19 cellular contexts compared by ENCODE assay signal in the genomic region with DNA sequence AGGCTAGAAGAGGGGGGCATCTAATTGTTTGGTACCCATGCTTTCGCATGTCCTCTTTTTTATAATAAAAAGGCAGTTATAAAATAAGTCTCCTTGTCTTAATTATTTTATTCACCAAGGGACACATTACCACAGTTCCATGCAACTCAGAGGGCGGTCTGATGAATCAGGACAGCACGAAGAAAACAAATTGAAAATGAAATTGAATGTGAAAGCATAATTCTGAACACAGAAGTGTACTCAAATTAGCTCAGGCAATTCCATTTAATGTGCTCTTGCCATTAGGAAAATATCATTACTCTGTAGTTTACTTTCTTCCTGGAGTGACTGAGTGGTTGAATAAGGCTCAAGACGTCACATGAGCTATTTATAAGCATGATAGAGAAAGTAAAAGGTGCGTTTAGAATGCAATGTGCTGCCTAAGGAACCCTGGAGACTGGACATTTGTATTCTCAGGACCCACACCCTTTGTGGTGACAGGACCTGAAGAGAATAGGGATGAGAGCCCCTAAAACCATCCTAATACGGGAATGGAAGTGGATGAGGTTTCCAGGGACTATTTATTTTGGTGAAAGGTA. TPM values are rescaled to one million over a fixed set of nuclear protein-coding genes. Genes with fewer than 3 reads are reported as not detected.
A peak's percentile ranks its signal among the peaks of the same experiment; 100 is the strongest.
DNase-seq lines count a peak whose midpoint lies in the region; ATAC-seq, FAIRE-seq and TF ChIP-seq lines count a peak whose summit lies in the region.
"Had no signal": no experiment of that assay in that cellular context is flagged by ENCODE, and none has a peak within 500 bp of the region (broad histone marks: within the 10 kb centered on the region; RNA-seq: fewer than 3 reads in every experiment).

No MANE protein-coding gene starts in this region.

- no peak for TF ChIP-seq CTCF in GM06990 (IDR thresholded peaks at IDR 0.05; ENCODE audit: insufficient read depth, low read length, poor library complexity, severe bottlenecking)
- TF ChIP-seq CTCF in GM12878 (IDR thresholded peaks at IDR 0.05 in 2 of 3, conservative IDR thresholded peaks at IDR 0.05 in 1 of 3; ENCODE audit: control insufficient read depth in 2 of 3, extremely low read depth in 1 of 3, insufficient read depth in 1 of 3, low read depth in 3 of 3, low read length in 3 of 3) = no peak

- no peaks in the 10 kb centered on the region for H3K27me3 ChIP-seq in GM06990 (replicated peaks; ENCODE audit: control insufficient read depth, insufficient read depth, low read length)
- no peaks in the 10 kb centered on the region for H3K27me3 ChIP-seq in GM12878 (replicated peaks in 1 of 2; ENCODE audit: control insufficient read depth in 2 of 2, insufficient read depth in 2 of 2, low read length in 1 of 2)
- H3K27me3 ChIP-seq in CD8-positive, alpha-beta memory T cell (ENCODE audit: insufficient read depth, low read length, poor library complexity, severe bottlenecking) = no peaks in the 10 kb centered on the region
- H3K27me3 ChIP-seq: right atrium auricular region had no signal

- H3K27ac Mint-ChIP-seq in CD8-positive, alpha-beta memory T cell = no peak overlapping the region
- H3K27ac Mint-ChIP-seq: activated T-cell treated with anti-CD3 and anti-CD28 coated beads, Interleukin-2, amount 50 U/mL, for 24 hours had no signal

- no peak for FAIRE-seq in GM12878 (lab: Jason Lieb, UNC)

- H3K4me3 ChIP-seq in GM06990 (replicated peaks; ENCODE audit: low read depth, low read length) (peak overlapping the region; percentile 32), GM12878 (0 out of 2 replicates have a peak overlapping the region, but pooled peaks have one; percentile 6)
- no peak overlapping the region for H3K4me3 ChIP-seq in CD8-positive, alpha-beta memory T cell (ENCODE audit: low read length)
- H3K4me3 ChIP-seq: right atrium auricular region had no signal

- BruUV-seq in GM12878 (replicated peaks; lab: Mats Ljungman, UMichigan) = no TSS peak

- H3K4me2 ChIP-seq in GM12878 (ENCODE audit: control insufficient read depth, insufficient read depth) = peak overlapping the region; percentile 77

- peaks cover 0 to 5% of the 10 kb centered on the region in 2 donors for H3K27me3 Mint-ChIP-seq in CD8-positive, alpha-beta memory T cell
- H3K27me3 Mint-ChIP-seq: brain had no signal

- intact Hi-C loops in GM12878 (cut with micrococcal nuclease; ENCODE audit: unreplicated experiment) = no loop called here

- no peak overlapping the region for H3K9ac ChIP-seq in GM12878 (ENCODE audit: control insufficient read depth, insufficient read depth, low read length)

- no peaks in the 10 kb centered on the region for H4K20me1 ChIP-seq in GM12878 (ENCODE audit: control insufficient read depth, insufficient read depth)

- H3K36me3 ChIP-seq in GM06990 (ENCODE audit: control insufficient read depth, insufficient read depth, low read length) = no peaks in the 10 kb centered on the region
- H3K36me3 ChIP-seq in GM12878 (ENCODE audit: control insufficient read depth in 2 of 2, insufficient read depth in 2 of 2, low read length in 1 of 2) = no peaks in the 10 kb centered on the region
- no peaks in the 10 kb centered on the region for H3K36me3 ChIP-seq in CD8-positive, alpha-beta memory T cell (ENCODE audit: insufficient read depth, low read length)
- H3K36me3 ChIP-seq: right atrium auricular region had no signal

- POLR2A ChIA-PET in GM12878 (lab: Charles Lee) = no interaction called here
- POLR2A ChIA-PET in CD8-positive, alpha-beta memory T cell (lab: Charles Lee) = no interaction called here

- in situ Hi-C loops in GM12878 (cut with MboI) = no loop called here

- H2AFZ ChIP-seq in GM12878 (ENCODE audit: control insufficient read depth, low read depth, low read length) = peak overlapping the region; percentile 87

- 15% methylated on average over 6 of the region's 6 CpGs for WGBS in GM12878 (ENCODE audit: insufficient coverage, insufficient replicate concordance, low lambda C conversion rate, missing lambda C conversion rate)

- no peaks in the 10 kb centered on the region for H3K9me3 Mint-ChIP-seq in CD8-positive, alpha-beta memory T cell
- H3K9me3 Mint-ChIP-seq: activated naive CD4-positive, alpha-beta T cell treated with anti-CD3 and anti-CD28 coated beads, Interleukin-2, amount 50 U/mL, for 72 hours; activated T-cell treated with anti-CD3 and anti-CD28 coated beads, Interleukin-2, amount 50 U/mL, for 24 hours; brain had no signal

- DNase-seq in GM06990 (ENCODE audit: extremely low read depth, insufficient read length) (peak; percentile 3), GM12878 (ENCODE audit: low read depth, low spot score) (no peak), GDM1 (lab: John Stamatoyannopoulos, UW) (no peak), NCI-H1417 treated with DMSO at 0.1 percent for 48 hours (lab: John Stamatoyannopoulos, UW) (no peak)
- no peak for DNase-seq in CD8-positive, alpha-beta memory T cell
- DNase-seq: activated T-cell treated with anti-CD3 and anti-CD28 coated beads, Interleukin-2, amount 50 U/mL, for 24 hours; DND-41; glutamatergic neuron; NCI-H146; NCI-H510A had no signal

- TF ChIP-seq RAD21 in GM12878 (IDR thresholded peaks at IDR 0.05; ENCODE audit: insufficient read depth, low read depth, low read length) = no peak

- H3K36me3 Mint-ChIP-seq in CD8-positive, alpha-beta memory T cell = peaks cover 0 to 1% (median 0%) of the 10 kb centered on the region in 3 donors
- H3K36me3 Mint-ChIP-seq: activated naive CD4-positive, alpha-beta T cell treated with anti-CD3 and anti-CD28 coated beads, Interleukin-2, amount 50 U/mL, for 72 hours; brain had no signal

- no peaks in the 10 kb centered on the region for H3K4me1 ChIP-seq in GM12878 (ENCODE audit: control insufficient read depth, insufficient read depth, low read length)
- no peaks in the 10 kb centered on the region for H3K4me1 ChIP-seq in CD8-positive, alpha-beta memory T cell (ENCODE audit: insufficient read depth, low read length)
- H3K4me1 ChIP-seq: right atrium auricular region had no signal

- H3K4me1 Mint-ChIP-seq in CD8-positive, alpha-beta memory T cell = no peaks in the 10 kb centered on the region

- TF ChIP-seq EP300 in GM12878 (IDR thresholded peaks at IDR 0.05; ENCODE audit: borderline replicate concordance in 1 of 2, control insufficient read depth in 1 of 2, low read depth in 2 of 2, low read length in 2 of 2) = no peak

- no peaks in the 10 kb centered on the region for H3K9me3 ChIP-seq in GM12878 (replicated peaks; ENCODE audit: control insufficient read depth, insufficient read depth, low read length)
- no peaks in the 10 kb centered on the region for H3K9me3 ChIP-seq in CD8-positive, alpha-beta memory T cell (ENCODE audit: low read length)
- H3K9me3 ChIP-seq: right atrium auricular region had no signal

- ATAC-seq in GM21367 (IDR thresholded peaks at IDR 0.05; ENCODE audit: unreplicated experiment) (peak; percentile 71), HG03439 (IDR thresholded peaks at IDR 0.05; ENCODE audit: unreplicated experiment) (peak; percentile 84), GM12878 (peak; percentile 76), HG02938 (IDR thresholded peaks at IDR 0.05; ENCODE audit: unreplicated experiment) (no peak)

- CTCF ChIA-PET in GM12878 (lab: Yijun Ruan, JAX) = no interaction called here
- CTCF ChIA-PET in CD8-positive, alpha-beta memory T cell (lab: Charles Lee) = no interaction called here

- no peak overlapping the region for H3K27ac ChIP-seq in GM12878 (ENCODE audit: control insufficient read depth, insufficient read depth)
- H3K27ac ChIP-seq in CD8-positive, alpha-beta memory T cell (ENCODE audit: low read depth, low read length) = no peak overlapping the region
- H3K27ac ChIP-seq: epithelial cell of prostate, right atrium auricular region had no signal

- SMC1A ChIA-PET in GM12878 (lab: Charles Lee; ENCODE audit: uncharacterized antibody, unreplicated experiment) = no interaction called here

- H3K79me2 ChIP-seq in GM12878 (ENCODE audit: control insufficient read depth, insufficient read depth, low read length) = no peaks in the 10 kb centered on the region

- TF ChIP-seq POLR2A in GM12878 (IDR thresholded peaks at IDR 0.05; ENCODE audit: low read depth, low read length) = no peak

- RAD21 ChIA-PET in GM12878 (lab: Charles Lee; ENCODE audit: unreplicated experiment) = no interaction called here

- no peak overlapping the region for H3K4me3 Mint-ChIP-seq in CD8-positive, alpha-beta memory T cell
- H3K4me3 Mint-ChIP-seq: activated T-cell treated with anti-CD3 and anti-CD28 coated beads, Interleukin-2, amount 50 U/mL, for 24 hours; brain had no signal

TF ChIP-seq in GM12878, 131 proteins besides CTCF, POLR2A, EP300 and RAD21 (continues in another document):
- TF ChIP-seq ATF2 (IDR thresholded peaks at IDR 0.05; ENCODE audit: low read length) = no peak
- TF ChIP-seq CHD2 (IDR thresholded peaks at IDR 0.05; ENCODE audit: borderline replicate concordance, low read depth, low read length) = no peak
- no peak for TF ChIP-seq EZH2 (IDR thresholded peaks at IDR 0.05; ENCODE audit: borderline replicate concordance, control insufficient read depth, low read depth, low read length)
- TF ChIP-seq HDGF (IDR thresholded peaks at IDR 0.05) = no peak

RNA-seq across cellular contexts. Expression of gene MTNR1B, which starts 59.6 kb away (rescaled TPM):
- not detected in 2 replicates for total RNA-seq in GM12878 (2013; cell fraction: nucleolus; rRNA removed)
- total RNA-seq in GM12878 (2014; rRNA removed) = not detected in 2 replicates
- not detected in 2 replicates for total RNA-seq in GM12878 (2014; rRNA removed; fragmentation: Illumina TruSeq; extraction: Trizol)
- not detected in 2 replicates for total RNA-seq in GM12878 (2021)
- not detected for polyA plus RNA-seq in GM12878 (2011; ENCODE audit: low read depth)
- not detected in 2 replicates for polyA plus RNA-seq in GM12878 (2011; rRNA removed)
- polyA plus RNA-seq in GM12878 (2011; cell fraction: cytosol; rRNA removed) = not detected in 2 replicates
- polyA plus RNA-seq in GM12878 (2011; cell fraction: nucleus; rRNA removed) = not detected in 2 replicates
- not detected in 2 replicates for polyA plus RNA-seq in GM12878 (2012)
- not detected in 2 replicates for polyA plus RNA-seq in GM12878 (2014; fragmentation: Illumina TruSeq; extraction: Trizol)
- polyA plus RNA-seq in GM12878 (2014; fragmentation: Nextera tagmentation; extraction: Ambion mirVana) = not detected
- not detected in 2 replicates for polyA plus RNA-seq in GM12878 (2014; rRNA removed)
- not detected for polyA plus RNA-seq in GM12878 (2016; fragmentation: Nextera tagmentation; extraction: Ambion mirVana)
- polyA minus RNA-seq in GM12878 (2011; rRNA and poly(A)+ RNA removed) = not detected in 2 replicates
- not detected in 2 replicates for polyA minus RNA-seq in GM12878 (2011; cell fraction: cytosol; rRNA and poly(A)+ RNA removed)
- not detected in 2 replicates for polyA minus RNA-seq in GM12878 (2011; cell fraction: nucleus; rRNA and poly(A)+ RNA removed)
- not detected for total RNA-seq in CD8-positive, alpha-beta memory T cell
- polyA plus RNA-seq in CD8-positive, alpha-beta memory T cell = not detected
- total RNA-seq: A673; activated naive CD4-positive, alpha-beta T cell treated with anti-CD3 and anti-CD28 coated beads, Interleukin-2, amount 50 U/mL, for 72 hours; LHCN-M2; right atrium auricular region had no signal
